Comparison of ENCODE assay signal across 8 cellular contexts in genomic region chr11:67118059-67118766, GRCh38. TPM values are rescaled to one million over a fixed set of nuclear protein-coding genes. Genes with fewer than 3 reads are reported as not detected.
DNase-seq lines count a peak whose midpoint lies in the region; ATAC-seq and TF ChIP-seq lines count a peak whose summit lies in the region.

No MANE protein-coding gene starts in this region.

- H3K4me3 ChIP-seq in colonic mucosa (peak overlapping the region; percentile 72), lower leg skin (ENCODE audit: low read depth, poor library complexity, severe bottlenecking) (peak overlapping the region; percentile 34)

- intact Hi-C loops in colonic mucosa (cut with DNase I) (no loop called here), lower leg skin (cut with DNase I; ENCODE audit: low total_unique reads) (no loop called here)

- no peaks in the 10 kb centered on the region for H3K27me3 ChIP-seq in colonic mucosa

- no peaks in the 10 kb centered on the region for H3K9me3 ChIP-seq in colonic mucosa

- no peaks in the 10 kb centered on the region for H3K36me3 ChIP-seq in colonic mucosa

- DNase-seq in AG20443 (ENCODE audit: low spot score) = peak; percentile 63
- DNase-seq in activated CD4-positive, alpha-beta T cell treated with anti-CD3 and anti-CD28 coated beads for 4 hours = peak; percentile 49 to 58
- peak; percentile 46 for DNase-seq in colonic mucosa
- DNase-seq in lower leg skin (ENCODE audit: low spot score in 2 of 2) = peak; percentile 34 to 88
- peak; percentile 21 for DNase-seq in stimulated activated CD8-positive, alpha-beta memory T cell treated with anti-CD3 and anti-CD28 coated beads, Interleukin-15, amount 100 ng/mL, for 24 hours (ENCODE audit: low read depth)
- no peak for DNase-seq in HK-2 (ENCODE audit: unreplicated experiment)

- no peak for TF ChIP-seq CTCF in colonic mucosa (IDR thresholded peaks at IDR 0.05)
- TF ChIP-seq CTCF in lower leg skin (IDR thresholded peaks at IDR 0.05) = no peak

- TF ChIP-seq POLR2A in lower leg skin (IDR thresholded peaks at IDR 0.05) = no peak

- peak overlapping the region; percentile 96 for H3K27ac ChIP-seq in colonic mucosa

- 1% methylated on average over 56 of the region's 80 CpGs; no CpG with 5 or more reads in 1 of the 2 donors for WGBS in lower leg skin, 2 donors

- H3K4me1 ChIP-seq in colonic mucosa = peaks cover 13% of the 10 kb centered on the region

- H3K9ac ChIP-seq in colonic mucosa (ENCODE audit: low read depth in 2 of 2, low read length in 2 of 2) = peak overlapping the region; percentile 40 to 83

- peak; percentile 14 for ATAC-seq in GM19328 (IDR thresholded peaks at IDR 0.05; ENCODE audit: unreplicated experiment)
- peak; percentile 15 for ATAC-seq in HG03521 (IDR thresholded peaks at IDR 0.05; ENCODE audit: unreplicated experiment)

RNA-seq across cellular contexts. Expression of gene KDM2A, which starts 0.8 kb away (rescaled TPM):
- 10 to 100 TPM; 63.3 to 80.6 TPM for total RNA-seq in colonic mucosa
- 10 to 100 TPM; 64.5 to 84.0 (median 70.3) TPM for total RNA-seq in lower leg skin
